In the genomic region with DNA sequence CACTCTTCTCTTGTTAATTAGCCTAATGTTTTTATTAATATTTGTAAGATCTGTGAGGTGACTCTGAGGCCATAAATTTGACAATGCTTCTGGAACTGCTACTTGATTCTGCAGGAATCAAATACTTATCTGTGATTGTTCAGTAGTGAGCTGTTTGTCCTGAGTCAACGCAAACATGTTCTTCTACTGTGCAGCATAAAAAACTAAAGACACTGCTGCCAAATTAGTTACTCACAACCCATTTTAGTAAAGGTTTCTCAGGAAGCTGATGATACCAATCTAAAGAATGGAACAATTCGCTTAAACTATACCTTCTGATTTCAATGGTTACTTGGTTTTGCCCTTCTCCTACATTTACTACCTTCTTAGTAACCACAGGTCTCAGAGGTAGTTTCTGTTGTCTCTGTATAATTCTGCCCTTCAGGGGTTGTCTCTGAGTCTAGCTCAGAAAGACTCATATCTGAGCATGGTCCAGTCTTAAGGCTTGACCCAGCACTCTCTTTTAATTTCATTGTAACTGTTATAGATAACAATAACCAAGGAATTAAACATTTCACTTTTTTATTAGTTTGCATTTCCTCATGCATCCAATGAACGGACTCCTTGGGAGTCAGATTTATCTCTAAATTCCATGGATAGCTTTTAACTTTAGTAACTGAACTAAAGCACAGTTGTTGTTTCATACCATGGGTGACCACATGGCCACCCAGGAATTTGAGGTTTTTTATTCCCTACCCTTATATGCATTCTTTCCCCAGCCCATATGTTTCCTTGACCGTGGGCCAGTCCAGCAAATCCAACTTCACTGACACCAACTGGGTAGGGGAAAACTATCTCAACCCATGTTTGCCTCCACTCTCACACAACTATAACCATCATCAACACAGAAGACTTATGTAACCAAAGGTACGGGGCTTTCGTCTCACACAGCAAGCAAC, we compare ENCODE assay signal across 23 cellular contexts.
"Had no signal": no experiment of that assay in that cellular context is flagged by ENCODE, and none has a peak within 500 bp of the region (broad histone marks: within the 10 kb centered on the region; RNA-seq: fewer than 3 reads in every experiment).

No MANE protein-coding gene starts in this region.

- H3K36me3 ChIP-seq: gastrocnemius medialis, ovary, upper lobe of right lung had no signal

- H3K36me3 Mint-ChIP-seq: activated CD8-positive, alpha-beta memory T cell treated with anti-CD3 and anti-CD28 coated beads, Interleukin-2, amount 10 ng/mL, durations not matched to agents 7 days and 5 days; activated naive CD4-positive, alpha-beta T cell treated with anti-CD3 and anti-CD28 coated beads, Interleukin-2, amount 50 U/mL, for 24 hours had no signal

- ATAC-seq: activated CD8-positive, alpha-beta memory T cell treated with anti-CD3 and anti-CD28 coated beads, Interleukin-2, amount 10 ng/mL, durations not matched to agents 7 days and 5 days; gastrocnemius medialis; left ventricle myocardium superior; stimulated activated naive CD8-positive, alpha-beta T cell treated with anti-CD3 and anti-CD28 coated beads, Interleukin-15, amount 100 ng/mL, for 72 hours; upper lobe of right lung had no signal

- H3K27ac Mint-ChIP-seq: activated CD8-positive, alpha-beta memory T cell treated with anti-CD3 and anti-CD28 coated beads, Interleukin-2, amount 10 ng/mL, durations not matched to agents 7 days and 5 days; activated naive CD4-positive, alpha-beta T cell treated with anti-CD3 and anti-CD28 coated beads, Interleukin-2, amount 50 U/mL, for 24 hours; activated T-cell treated with anti-CD3 and anti-CD28 coated beads, Interleukin-2, amount 50 U/mL, for 24 hours; stimulated activated naive CD8-positive, alpha-beta T cell treated with anti-CD3 and anti-CD28 coated beads, Interleukin-15, amount 100 ng/mL, for 72 hours had no signal

- H3K27me3 ChIP-seq: gastrocnemius medialis, ovary, testis, upper lobe of right lung had no signal

- H3K4me3 ChIP-seq: gastrocnemius medialis, ovary, skin epidermis, testis, upper lobe of right lung had no signal

- H3K27me3 Mint-ChIP-seq: activated CD8-positive, alpha-beta memory T cell treated with anti-CD3 and anti-CD28 coated beads, Interleukin-2, amount 10 ng/mL, durations not matched to agents 7 days and 5 days; activated T-cell treated with anti-CD3 and anti-CD28 coated beads, Interleukin-2, amount 50 U/mL, for 24 hours had no signal

- DNase-seq: activated CD4-positive, alpha-beta T cell treated with anti-CD3 and anti-CD28 coated beads for 1 hour; activated CD4-positive, alpha-beta T cell treated with anti-CD3 and anti-CD28 coated beads, Interleukin-2, amount 50 U/mL, for 48 hours; activated CD8-positive, alpha-beta memory T cell treated with anti-CD3 and anti-CD28 coated beads, Interleukin-2, amount 10 ng/mL, durations not matched to agents 7 days and 5 days; activated effector memory CD4-positive, alpha-beta T cell treated with Interleukin-2 at 50 U/mL for 16 hours; activated T-cell treated with anti-CD3 and anti-CD28 coated beads, Interleukin-2, amount 50 U/mL, for 24 hours; amygdala; effector CD4-positive, alpha-beta T cell; gastrocnemius medialis; kidney; left ventricle myocardium superior; mesenchymal stem cell; ovary; retina; stimulated activated CD4-positive, alpha-beta T cell treated with anti-CD3 and anti-CD28 coated beads, Interleukin-4, amount 100 ng/mL, for 4 hours; stimulated activated naive CD8-positive, alpha-beta T cell treated with anti-CD3 and anti-CD28 coated beads, Interleukin-15, amount 100 ng/mL, for 72 hours; T-helper 9 cell; testis; upper lobe of right lung had no signal

- H3K27ac ChIP-seq: gastrocnemius medialis, ovary, skin epidermis, testis, upper lobe of right lung had no signal

- H3K4me1 ChIP-seq: gastrocnemius medialis, testis, upper lobe of right lung had no signal

- FAIRE-seq: bronchial epithelial cell, endothelial cell of umbilical vein, kidney had no signal

- H3K4me3 Mint-ChIP-seq: activated CD8-positive, alpha-beta memory T cell treated with anti-CD3 and anti-CD28 coated beads, Interleukin-2, amount 10 ng/mL, durations not matched to agents 7 days and 5 days; activated naive CD4-positive, alpha-beta T cell treated with anti-CD3 and anti-CD28 coated beads, Interleukin-2, amount 50 U/mL, for 24 hours; activated T-cell treated with anti-CD3 and anti-CD28 coated beads, Interleukin-2, amount 50 U/mL, for 24 hours; neural crest cell; stimulated activated naive CD8-positive, alpha-beta T cell treated with anti-CD3 and anti-CD28 coated beads, Interleukin-15, amount 100 ng/mL, for 72 hours had no signal

- H3K4me1 Mint-ChIP-seq: activated CD8-positive, alpha-beta memory T cell treated with anti-CD3 and anti-CD28 coated beads, Interleukin-2, amount 10 ng/mL, durations not matched to agents 7 days and 5 days; activated naive CD4-positive, alpha-beta T cell treated with anti-CD3 and anti-CD28 coated beads, Interleukin-2, amount 50 U/mL, for 24 hours; neural crest cell; stimulated activated naive CD8-positive, alpha-beta T cell treated with anti-CD3 and anti-CD28 coated beads, Interleukin-15, amount 100 ng/mL, for 72 hours had no signal

- H3K9me3 ChIP-seq: gastrocnemius medialis, ovary, testis, upper lobe of right lung had no signal

- H3K9me3 Mint-ChIP-seq: activated naive CD4-positive, alpha-beta T cell treated with anti-CD3 and anti-CD28 coated beads, Interleukin-2, amount 50 U/mL, for 24 hours; activated T-cell treated with anti-CD3 and anti-CD28 coated beads, Interleukin-2, amount 50 U/mL, for 24 hours had no signal
